ENCODE assay signal across 18 cellular contexts in the genomic region with DNA sequence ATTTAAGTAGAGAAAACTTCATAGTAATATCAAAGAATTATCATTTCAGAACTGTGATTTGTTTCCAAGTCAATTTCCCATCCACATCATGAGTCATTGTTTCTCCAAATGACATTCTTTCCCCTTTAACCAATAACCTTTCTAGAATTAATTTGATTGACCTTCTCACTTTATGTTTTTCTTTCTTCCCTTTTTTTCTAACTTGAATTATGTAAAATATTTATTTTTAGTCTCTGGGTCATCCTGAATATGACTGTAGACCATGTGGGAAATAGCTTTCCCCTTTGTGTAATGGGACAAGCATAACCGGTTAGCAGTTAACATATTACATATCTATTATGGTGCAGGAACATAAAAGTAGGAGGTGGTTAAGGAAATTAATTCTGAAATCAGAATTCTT.
"Had no signal": no experiment of that assay in that cellular context is flagged by ENCODE, and none has a peak within 500 bp of the region (broad histone marks: within the 10 kb centered on the region; RNA-seq: fewer than 3 reads in every experiment).

No MANE protein-coding gene starts in this region.

- DNase-seq: activated CD4-positive, alpha-beta T cell treated with anti-CD3 and anti-CD28 coated beads, Interleukin-2, amount 10 ng/mL, durations not matched to agents 7 days and 5 days; activated CD8-positive, alpha-beta T cell treated with anti-CD3 and anti-CD28 coated beads, Interleukin-2, amount 10 ng/mL, durations not matched to agents 7 days and 5 days; activated naive CD4-positive, alpha-beta T cell treated with anti-CD3 and anti-CD28 coated beads for 36 hours; activated T-cell treated with anti-CD3 and anti-CD28 coated beads, Interleukin-2, amount 50 U/mL, for 24 hours; brain microvascular endothelial cell; erythroblast; foreskin fibroblast; glutamatergic neuron; hypothalamus; mammary epithelial cell; midbrain; nephron progenitor cell; nucleus accumbens; stimulated activated CD4-positive, alpha-beta T cell treated with anti-CD3 and anti-CD28 coated beads, Interleukin-2, amount 100 ng/mL, for 24 hours; stimulated activated naive CD8-positive, alpha-beta T cell treated with anti-CD3 and anti-CD28 coated beads, Interleukin-15, Interleukin-2, amounts not matched to agents 100 U/mL and 50 U/mL, for 24 hours; T-helper 1 cell; T-helper 9 cell had no signal

- H3K36me3 ChIP-seq: brain microvascular endothelial cell had no signal

- H3K27ac ChIP-seq: brain microvascular endothelial cell had no signal

- FAIRE-seq: keratinocyte had no signal

- H3K27me3 ChIP-seq: brain microvascular endothelial cell had no signal
